25 cellular contexts compared by ENCODE assay signal in the genomic region with DNA sequence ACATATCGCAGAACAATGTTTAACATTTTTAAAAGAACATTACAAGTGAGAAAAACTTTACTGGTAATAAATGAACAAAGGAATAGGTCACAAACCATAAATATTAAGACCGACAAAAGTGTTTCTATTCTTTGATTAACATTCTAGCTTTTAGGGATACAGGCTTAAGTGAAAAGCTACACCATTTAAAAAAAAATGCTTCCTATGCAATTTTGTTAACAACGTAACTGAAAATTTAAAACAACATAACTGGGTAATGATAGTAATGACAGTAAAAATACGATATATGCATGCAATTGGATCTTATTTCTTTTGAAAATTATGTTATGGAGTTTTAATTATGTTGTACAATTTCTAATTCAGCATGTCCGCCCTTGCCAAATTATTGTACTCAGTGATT. TPM values are rescaled to one million over a fixed set of nuclear protein-coding genes. Genes with fewer than 3 reads are reported as not detected.
DNase-seq lines count a peak whose midpoint lies in the region; ATAC-seq, FAIRE-seq and TF ChIP-seq lines count a peak whose summit lies in the region.
"Had no signal": no experiment of that assay in that cellular context is flagged by ENCODE, and none has a peak within 500 bp of the region (broad histone marks: within the 10 kb centered on the region; RNA-seq: fewer than 3 reads in every experiment).

No MANE protein-coding gene starts in this region.

- no peaks in the 10 kb centered on the region for H3K27me3 ChIP-seq in K562 (ENCODE audit: control insufficient read depth in 2 of 2, insufficient read depth in 2 of 2, low read length in 2 of 2)
- H3K27me3 ChIP-seq: BE2C, BLaER1 had no signal

- no peak for TF ChIP-seq RAD21 in A549 (conservative IDR thresholded peaks at IDR 0.05 in 1 of 2, IDR thresholded peaks at IDR 0.05 in 1 of 2)
- TF ChIP-seq RAD21 in K562 (CRISPR knock-in tag; conservative IDR thresholded peaks at IDR 0.05 in 1 of 2, IDR thresholded peaks at IDR 0.05 in 1 of 2), result no peak

- POLR2A ChIA-PET in A549 (lab: Yijun Ruan, JAX) (no interaction called here), K562 (lab: Yijun Ruan, JAX) (no interaction called here)

- H3K4me2 ChIP-seq in A549 (no peak overlapping the region), K562 (ENCODE audit: insufficient read depth, low read length) (no peak overlapping the region)
- H3K4me2 ChIP-seq: BLaER1 had no signal

- H3K4me1 ChIP-seq in A549 (no peaks in the 10 kb centered on the region), K562 (replicated peaks in 1 of 2; ENCODE audit: control insufficient read depth in 2 of 2, insufficient read depth in 2 of 2, low read length in 2 of 2) (no peaks in the 10 kb centered on the region)
- H3K4me1 ChIP-seq: BE2C, BLaER1 had no signal

- DNase-seq in A549 (ENCODE audit: low read depth in 1 of 2, low spot score in 1 of 2) (no peak), K562 (ENCODE audit: extremely low read depth in 1 of 4, low spot score in 3 of 4) (no peak), NK-92 (lab: John Stamatoyannopoulos, UW; ENCODE audit: unreplicated experiment) (no peak), AG08396 (ENCODE audit: low spot score) (no peak)
- DNase-seq: 8988T; BE2C; C1 segment of cervical spinal cord; CD4-positive, alpha-beta memory T cell; CD4-positive, CD25-positive, alpha-beta regulatory T cell; CD8-positive, alpha-beta memory T cell; COR-L47; DMS 273 treated with DMSO at 0.1 percent for 48 hours; DMS153; DMS53; DMS79; DND-41; EL; GF-D8 had no signal

- TF ChIP-seq EP300 in A549 (IDR thresholded peaks at IDR 0.05) (no peak), K562 (IDR thresholded peaks at IDR 0.05; ENCODE audit: low read length) (no peak)

- in situ Hi-C loops in K562 (cut with MboI), result no loop called here

- H3K4me3 ChIP-seq in A549 (no peak overlapping the region), K562 (no peak overlapping the region)
- H3K4me3 ChIP-seq: BLaER1 had no signal

- no peak overlapping the region for H3K9ac ChIP-seq in K562 (ENCODE audit: insufficient read depth in 1 of 2, low read depth in 2 of 2, low read length in 2 of 2)
- H3K9ac ChIP-seq: BLaER1 had no signal

- H3K9me3 ChIP-seq in A549 (peaks cover 3% of the 10 kb centered on the region; the same call in 1 of the 3 replicates), K562 (replicated peaks; ENCODE audit: control insufficient read depth, insufficient read depth, low read depth, low read length) (peaks cover 2% of the 10 kb centered on the region; the same call in 1 of the 2 replicates)
- H3K9me3 ChIP-seq: BE2C, BLaER1 had no signal

- FAIRE-seq in A549 (lab: Jason Lieb, UNC) (no peak), G401.6 (lab: Jason Lieb, UNC) (peak; percentile 31), K562 (lab: Jason Lieb, UNC) (no peak)
- FAIRE-seq: A204.1, GM12891, GM19239 had no signal

- TF ChIP-seq POLR2A in A549 (IDR thresholded peaks at IDR 0.05; ENCODE audit: low read length) (no peak), K562 (conservative IDR thresholded peaks at IDR 0.05) (no peak)

- WGBS in A549 (ENCODE audit: missing lambda C conversion rate), result 67% methylated on average over 5 of the region's 5 CpGs
- 2% methylated on average over 5 of the region's 5 CpGs for WGBS in K562 (ENCODE audit: insufficient coverage, low coverage, missing lambda C conversion rate)

- H4K20me1 ChIP-seq in K562 (replicated peaks; ENCODE audit: control insufficient read depth, insufficient read depth, low read length), result no peaks in the 10 kb centered on the region
- H4K20me1 ChIP-seq: BLaER1 had no signal

- BruUV-seq in K562 (replicated peaks; lab: Mats Ljungman, UMichigan), result no TSS peak

- no peaks in the 10 kb centered on the region for H3K79me2 ChIP-seq in K562 (ENCODE audit: control insufficient read depth, insufficient read depth, low read length)

- no peaks in the 10 kb centered on the region for H3K36me3 ChIP-seq in K562 (ENCODE audit: control insufficient read depth, insufficient read depth, low read length)
- H3K36me3 ChIP-seq: BE2C, BLaER1 had no signal

- H3K27ac ChIP-seq in A549 (no peak overlapping the region), K562 (ENCODE audit: extremely low read depth, low read depth, low read length) (no peak overlapping the region)
- H3K27ac ChIP-seq: BLaER1 had no signal

- CTCF ChIA-PET in A549 (lab: Yijun Ruan, JAX) (no interaction called here), K562 (lab: Yijun Ruan, JAX; ENCODE audit: low intra/inter-chr PET ratio) (no interaction called here)

- TF ChIP-seq CTCF in A549 (IDR thresholded peaks at IDR 0.05), result no peak
- TF ChIP-seq CTCF in K562 (IDR thresholded peaks at IDR 0.05 in 2 of 3, conservative IDR thresholded peaks at IDR 0.05 in 1 of 3; ENCODE audit: insufficient read depth in 2 of 3, low read depth in 1 of 3, low read length in 3 of 3), result no peak

- intact Hi-C loops in K562 (cut with micrococcal nuclease), result no loop called here

- ATAC-seq in A549 (no peak), K562 (no peak)

- H3K9me1 ChIP-seq in K562 (ENCODE audit: control insufficient read depth, insufficient read depth, low read length), result no peaks in the 10 kb centered on the region

- H2AFZ ChIP-seq in K562 (ENCODE audit: low read depth, low read length), result no peak overlapping the region

TF ChIP-seq in K562, 482 proteins besides CTCF, POLR2A, EP300 and RAD21:
- TF ChIP-seq MAFG (tag; conservative IDR thresholded peaks at IDR 0.05) (0 out of 2 replicates have a peak, but pooled peaks have one; percentile 12), ZNF316 (IDR thresholded peaks at IDR 0.05) (0 out of 2 replicates have a peak, but pooled peaks have one; percentile 47), TCF7L2 (IDR thresholded peaks at IDR 0.05; ENCODE audit: low read depth, low read length) (no peak), C11orf30 (IDR thresholded peaks at IDR 0.05; ENCODE audit: low read depth) (0 out of 2 replicates have a peak, but pooled peaks have one; percentile 21), KDM4B (IDR thresholded peaks at IDR 0.05; ENCODE audit: borderline replicate concordance in 2 of 2, low read depth in 1 of 2) (no peak)
- TF ChIP-seq, protein P1, sequence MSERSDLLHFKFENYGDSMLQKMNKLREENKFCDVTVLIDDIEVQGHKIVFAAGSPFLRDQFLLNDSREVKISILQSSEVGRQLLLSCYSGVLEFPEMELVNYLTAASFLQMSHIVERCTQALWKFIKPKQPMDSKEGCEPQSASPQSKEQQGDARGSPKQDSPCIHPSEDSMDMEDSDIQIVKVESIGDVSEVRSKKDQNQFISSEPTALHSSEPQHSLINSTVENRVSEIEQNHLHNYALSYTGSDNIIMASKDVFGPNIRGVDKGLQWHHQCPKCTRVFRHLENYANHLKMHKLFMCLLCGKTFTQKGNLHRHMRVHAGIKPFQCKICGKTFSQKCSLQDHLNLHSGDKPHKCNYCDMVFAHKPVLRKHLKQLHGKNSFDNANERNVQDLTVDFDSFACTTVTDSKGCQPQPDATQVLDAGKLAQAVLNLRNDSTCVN (CRISPR knock-in tag; IDR thresholded peaks at IDR 0.05), result no peak

RNA-seq across cellular contexts. Expression of a gene that starts 49.7 kb away (rescaled TPM):
- polyA plus RNA-seq in A549 (2011; rRNA removed), result 11.8 and 12.9 TPM in 2 replicates
- 1.1 and 1.4 TPM in 2 replicates for polyA plus RNA-seq in A549 (2012; cell fraction: cytosol; rRNA removed)
- 1.6 and 3.0 TPM in 2 replicates for polyA plus RNA-seq in A549 (2012; cell fraction: nucleus; rRNA removed)
- polyA plus RNA-seq in A549 (2017; fragmentation: RNase III; extraction: RNeasy Plus Mini Kit Qiagen cat#74134 plus additional on column Dnase treatment), result 4.2 to 5.7 TPM (median 5.4 TPM) in 3 replicates
- 30.6 and 40.2 TPM in 2 replicates for polyA minus RNA-seq in A549 (2011; rRNA and poly(A)+ RNA removed)
- not detected in 2 replicates for total RNA-seq in K562 (2011; cell fraction: chromatin; rRNA removed; ENCODE audit: low replicate concordance)
- total RNA-seq in K562 (2011; cell fraction: nucleolus; rRNA removed), result not detected in 2 replicates
- total RNA-seq in K562 (2011; cell fraction: nucleoplasm; rRNA removed), result not detected in 2 replicates
- not detected in 2 replicates for total RNA-seq in K562 (2014; rRNA removed)
- total RNA-seq in K562 (2014; rRNA removed; fragmentation: Illumina TruSeq; extraction: Trizol), result 0.03 TPM in 1 of 2 replicates, not detected in the other
- not detected in 2 replicates for total RNA-seq in K562 (2015; rRNA removed; fragmentation: Illumina TruSeq; extraction: Trizol)
- 0.02 and 0.04 TPM in 2 replicates for total RNA-seq in K562 (2021)
- not detected in 2 replicates for polyA plus RNA-seq in K562 (2011; rRNA removed)
- not detected in 2 replicates for polyA plus RNA-seq in K562 (2011; cell fraction: cytosol; rRNA removed)
- polyA plus RNA-seq in K562 (2011; cell fraction: nucleus; rRNA removed), result not detected in 2 replicates
- polyA plus RNA-seq in K562 (2012), result not detected in 2 replicates
- 0.01 and 0.08 TPM in 2 replicates for polyA plus RNA-seq in K562 (2014; fragmentation: Illumina TruSeq; extraction: Trizol)
- polyA plus RNA-seq in K562 (2014; fragmentation: Nextera tagmentation; extraction: Ambion mirVana), result not detected
- not detected in 2 replicates for polyA plus RNA-seq in K562 (2014; rRNA removed)
- polyA minus RNA-seq in K562 (2011; rRNA and poly(A)+ RNA removed), result not detected in 2 replicates
- not detected in 2 replicates for polyA minus RNA-seq in K562 (2011; cell fraction: cytosol; rRNA and poly(A)+ RNA removed)
- not detected in 2 replicates for polyA minus RNA-seq in K562 (2011; cell fraction: nucleus; rRNA and poly(A)+ RNA removed)
- total RNA-seq: CD4-positive, alpha-beta memory T cell; CD8-positive, alpha-beta memory T cell; G401 had no signal
- polyA plus RNA-seq: CD14-positive monocyte; CD4-positive, alpha-beta memory T cell; CD4-positive, CD25-positive, alpha-beta regulatory T cell; CD8-positive, alpha-beta memory T cell had no signal
